ENCODE assay signal across 11 cellular contexts in the genomic region with DNA sequence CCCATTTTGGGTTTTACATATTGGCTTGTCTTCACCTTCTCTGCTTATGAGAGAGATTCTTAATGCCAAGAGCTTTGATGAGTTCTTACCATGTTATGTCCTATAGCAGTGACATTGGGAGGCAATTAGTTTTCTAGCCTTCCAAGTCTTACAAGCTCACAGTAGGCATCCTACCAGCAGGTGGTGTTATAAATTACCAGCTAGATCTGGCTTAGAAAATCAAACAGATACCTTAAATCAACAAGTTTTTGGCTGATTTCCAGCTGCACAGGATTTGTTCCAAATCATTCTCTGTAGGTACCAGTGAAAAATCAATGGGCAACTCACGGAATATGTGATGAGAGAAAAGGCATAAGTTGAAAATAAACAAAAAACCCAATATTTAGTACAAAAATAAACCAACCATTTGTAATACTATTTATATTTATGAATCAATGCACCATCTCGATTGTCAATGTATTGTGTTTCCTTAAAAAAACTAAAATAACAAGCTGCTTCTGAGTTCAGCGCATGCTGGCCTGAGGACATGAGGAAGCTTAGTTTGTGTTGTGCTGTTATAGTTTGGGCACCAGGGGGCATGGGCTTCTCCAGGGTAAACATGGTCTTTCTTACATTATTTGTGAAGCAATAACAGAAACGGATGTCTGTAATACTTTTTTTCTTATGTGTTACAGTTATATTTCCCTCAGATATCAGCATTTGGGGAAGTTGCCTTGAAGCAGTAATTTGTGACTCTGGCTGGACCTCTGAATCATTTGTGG. TPM values are rescaled to one million over a fixed set of nuclear protein-coding genes. Genes with fewer than 3 reads are reported as not detected.
A peak's percentile ranks its signal among the peaks of the same experiment; 100 is the strongest.
DNase-seq lines count a peak whose midpoint lies in the region; ATAC-seq and TF ChIP-seq lines count a peak whose summit lies in the region.
"Had no signal": no experiment of that assay in that cellular context is flagged by ENCODE, and none has a peak within 500 bp of the region (broad histone marks: within the 10 kb centered on the region; RNA-seq: fewer than 3 reads in every experiment).

No MANE protein-coding gene starts in this region.

- no peaks in the 10 kb centered on the region for H3K4me1 ChIP-seq in right lobe of liver
- no peaks in the 10 kb centered on the region for H3K4me1 ChIP-seq in gastroesophageal sphincter

- H3K27ac ChIP-seq in right lobe of liver (no peak overlapping the region), gastroesophageal sphincter (no peak overlapping the region)

- H3K9me3 ChIP-seq in right lobe of liver (no peaks in the 10 kb centered on the region), gastroesophageal sphincter (no peaks in the 10 kb centered on the region)

- peak; percentile 39 for DNase-seq in LNCaP clone FGC (ENCODE audit: low read depth)
- DNase-seq in SHP77 (lab: John Stamatoyannopoulos, UW), result peak; percentile 13 to 23
- peak in 1 of 3 donors; percentile 47 for DNase-seq in right lobe of liver
- DNase-seq in NCI-H2107 (lab: John Stamatoyannopoulos, UW), result no peak
- no peak for DNase-seq in lower leg skin (ENCODE audit: low spot score in 2 of 2)
- DNase-seq: activated naive CD4-positive, alpha-beta T cell; NCI-H526; stimulated activated CD4-positive, alpha-beta T cell treated with anti-CD3 and anti-CD28 coated beads, Interleukin-2, amount 100 ng/mL, for 48 hours had no signal

- WGBS in right lobe of liver (ENCODE audit: insufficient coverage, low coverage, low lambda C conversion rate, missing lambda C conversion rate), result 28% methylated on average over 4 of the region's 4 CpGs
- WGBS in gastroesophageal sphincter (ENCODE audit: low coverage in 1 of 2), 2 donors, result 60 to 76% methylated on average over 3 to 4 of the region's 4 CpGs
- 64 to 72% methylated on average over 4 of the region's 4 CpGs for WGBS in lower leg skin, 2 donors

- peak; percentile 60 for ATAC-seq in GM18517 (IDR thresholded peaks at IDR 0.05; ENCODE audit: unreplicated experiment)
- ATAC-seq in right lobe of liver, result peak; percentile 66 to 74 (median 72)
- ATAC-seq in GM18873 (IDR thresholded peaks at IDR 0.05; ENCODE audit: low FRiP score, unreplicated experiment), result no peak
- ATAC-seq in gastroesophageal sphincter, result no peak

- H3K4me3 ChIP-seq in LNCaP clone FGC (ENCODE audit: low read depth, low read length), result no peak overlapping the region
- H3K4me3 ChIP-seq in right lobe of liver, result no peak overlapping the region
- H3K4me3 ChIP-seq in gastroesophageal sphincter, result no peak overlapping the region
- no peak overlapping the region for H3K4me3 ChIP-seq in lower leg skin (ENCODE audit: low read depth, poor library complexity, severe bottlenecking)

- TF ChIP-seq EP300 in gastroesophageal sphincter (IDR thresholded peaks at IDR 0.05), result no peak

- H3K27me3 ChIP-seq in right lobe of liver (peaks cover 0 to 6% of the 10 kb centered on the region in 2 donors), gastroesophageal sphincter (peaks cover 6% of the 10 kb centered on the region)

- TF ChIP-seq CTCF in LNCaP clone FGC (IDR thresholded peaks at IDR 0.05; ENCODE audit: control insufficient read depth, extremely low read depth, insufficient read depth) (peak; percentile 45), right lobe of liver (IDR thresholded peaks at IDR 0.05) (peak in 3 of 4 donors; percentile 19 to 42 (median 29)), gastroesophageal sphincter (IDR thresholded peaks at IDR 0.05) (no peak), lower leg skin (IDR thresholded peaks at IDR 0.05) (no peak)

- no peak for TF ChIP-seq POLR2A in right lobe of liver (IDR thresholded peaks at IDR 0.05)
- no peak for TF ChIP-seq POLR2A in gastroesophageal sphincter (IDR thresholded peaks at IDR 0.05)
- no peak for TF ChIP-seq POLR2A in lower leg skin (IDR thresholded peaks at IDR 0.05)

- intact Hi-C loops in right lobe of liver (cut with DNase I), result no loop called here
- intact Hi-C loops in lower leg skin (cut with DNase I; ENCODE audit: low total_unique reads), result no loop called here

- H3K36me3 ChIP-seq in right lobe of liver, result no peaks in the 10 kb centered on the region
- H3K36me3 ChIP-seq in gastroesophageal sphincter, result no peaks in the 10 kb centered on the region

RNA-seq across cellular contexts. Expression of gene NXPH2, which starts 34.1 kb away (rescaled TPM):
- total RNA-seq in right lobe of liver, result not detected
- not detected for total RNA-seq in gastroesophageal sphincter
- not detected for total RNA-seq in lower leg skin

Comparison
In these comparisons a context has a peak if more than half of its experiments do, and no peak if none do; other contexts are left out.
1. ATAC-seq: peak in GM18517 (single experiment) and right lobe of liver (4 of 4); none in GM18873 (single experiment) and gastroesophageal sphincter (single experiment).
2. DNase-seq: peak in LNCaP clone FGC (single experiment) and SHP77 (2 of 2); none in NCI-H2107 (single experiment) and lower leg skin (0 of 2).
3. CTCF ChIP-seq: peak in LNCaP clone FGC (single experiment) and right lobe of liver (3 of 4); none in gastroesophageal sphincter (0 of 4) and lower leg skin (0 of 3).